In genomic region chr17:80472996-80473395, GRCh38 we compare ENCODE assay signal across 31 cellular contexts. TPM values are rescaled to one million over a fixed set of nuclear protein-coding genes. Genes with fewer than 3 reads are reported as not detected.
"Had no signal": no experiment of that assay in that cellular context is flagged by ENCODE, and none has a peak within 500 bp of the region (broad histone marks: within the 10 kb centered on the region; RNA-seq: fewer than 3 reads in every experiment).

No MANE protein-coding gene starts in this region.

- H3K9me3 Mint-ChIP-seq: endodermal cell; memory B cell; nephron; neural progenitor cell; stimulated activated naive CD8-positive, alpha-beta T cell treated with anti-CD3 and anti-CD28 coated beads, Interleukin-15, amount 100 ng/mL, for 72 hours had no signal

- FAIRE-seq: colon, keratinocyte had no signal

- H3K27ac Mint-ChIP-seq: endodermal cell; memory B cell; nephron; neural progenitor cell; stimulated activated naive CD8-positive, alpha-beta T cell treated with anti-CD3 and anti-CD28 coated beads, Interleukin-15, amount 100 ng/mL, for 72 hours had no signal

- H3K36me3 ChIP-seq: heart right ventricle, neural progenitor cell, prostate gland, right atrium auricular region, suprapubic skin, transverse colon, upper lobe of right lung, uterus had no signal

- H3K4me3 ChIP-seq: esophagus muscularis mucosa, heart right ventricle, lung, neural progenitor cell, prostate gland, right atrium auricular region, smooth muscle cell, suprapubic skin, transverse colon, upper lobe of right lung, uterus had no signal

- H3K4me2 ChIP-seq: neural progenitor cell, smooth muscle cell had no signal

- H3K4me3 Mint-ChIP-seq: endodermal cell; memory B cell; nephron; neural progenitor cell; stimulated activated naive CD8-positive, alpha-beta T cell treated with anti-CD3 and anti-CD28 coated beads, Interleukin-15, amount 100 ng/mL, for 72 hours had no signal

- H3K36me3 Mint-ChIP-seq: memory B cell had no signal

- H3K27ac ChIP-seq: epithelial cell of prostate, esophagus muscularis mucosa, heart right ventricle, neural progenitor cell, prostate gland, right atrium auricular region, suprapubic skin, upper lobe of right lung, uterus had no signal

- H3K9me3 ChIP-seq: esophagus muscularis mucosa, heart right ventricle, prostate gland, right atrium auricular region, suprapubic skin, transverse colon, upper lobe of right lung, uterus had no signal

- DNase-seq: effector CD8-positive, alpha-beta T cell; endodermal cell; foreskin melanocyte; glutamatergic neuron; heart right ventricle; hippocampal formation; nucleus accumbens; stimulated activated CD4-positive, alpha-beta T cell treated with anti-CD3 and anti-CD28 coated beads, Interleukin-12 subunit alpha, Interleukin-12 subunit beta, amount 100 ng/mL, for 4 hours; stimulated activated CD4-positive, alpha-beta T cell treated with anti-CD3 and anti-CD28 coated beads, Interleukin-1b, Interleukin-23, amount 100 ng/mL, for 48 hours; stimulated activated CD4-positive, alpha-beta T cell treated with anti-CD3 and anti-CD28 coated beads, Interleukin-4, amount 100 ng/mL, for 1 hour; stimulated activated CD8-positive, alpha-beta memory T cell treated with anti-CD3 and anti-CD28 coated beads, Interleukin-4, amount 100 ng/mL, for 48 hours; stimulated activated naive CD4-positive, alpha-beta T cell; stimulated activated naive CD8-positive, alpha-beta T cell treated with anti-CD3 and anti-CD28 coated beads, Interleukin-15, amount 100 ng/mL, for 72 hours; transverse colon; upper lobe of right lung; uterus had no signal

- H3K9ac ChIP-seq: neural progenitor cell had no signal

- ATAC-seq: heart right ventricle; left lobe of liver; sciatic nerve; stimulated activated naive CD8-positive, alpha-beta T cell treated with anti-CD3 and anti-CD28 coated beads, Interleukin-15, amount 100 ng/mL, for 72 hours; upper lobe of right lung had no signal

- H2AFZ ChIP-seq: neural progenitor cell had no signal

RNA-seq across cellular contexts. Expression of gene NPTX1, which starts 3.4 kb away (rescaled TPM):
- total RNA-seq: heart right ventricle, right atrium auricular region had no signal
- polyA plus RNA-seq: liver had no signal
